ENCODE assay signal across 9 cellular contexts in genomic region chr1:167455786-167456446, GRCh38.
DNase-seq lines count a peak whose midpoint lies in the region; ATAC-seq, FAIRE-seq and TF ChIP-seq lines count a peak whose summit lies in the region.
"Had no signal": no experiment of that assay in that cellular context is flagged by ENCODE, and none has a peak within 500 bp of the region (broad histone marks: within the 10 kb centered on the region; RNA-seq: fewer than 3 reads in every experiment).

No MANE protein-coding gene starts in this region.

- H3K4me1 Mint-ChIP-seq in stimulated activated naive CD8-positive, alpha-beta T cell treated with anti-CD3 and anti-CD28 coated beads, Interleukin-15, Interleukin-2, amounts not matched to agents 100 ng/mL and 50 ng/mL, for 24 hours (ENCODE audit: low read depth) = peaks cover 73% of the 10 kb centered on the region

- in situ Hi-C loops in HepG2 (cut with HindIII; ENCODE audit: extremely low pct_ligation_motif_present, low pct_unique_long_range_greater_than_20kb) = no loop called here

- H3K4me3 Mint-ChIP-seq in stimulated activated naive CD8-positive, alpha-beta T cell treated with anti-CD3 and anti-CD28 coated beads, Interleukin-15, Interleukin-2, amounts not matched to agents 100 ng/mL and 50 ng/mL, for 24 hours = peak overlapping the region; percentile 81

- WGBS in HepG2 (ENCODE audit: low lambda C conversion rate) = 33% methylated on average over 7 of the region's 23 CpGs

- H3K27me3 Mint-ChIP-seq in stimulated activated naive CD8-positive, alpha-beta T cell treated with anti-CD3 and anti-CD28 coated beads, Interleukin-15, Interleukin-2, amounts not matched to agents 100 ng/mL and 50 ng/mL, for 24 hours = no peaks in the 10 kb centered on the region

- H3K9me3 ChIP-seq in HepG2 (ENCODE audit: low read length) = no peaks in the 10 kb centered on the region

- H3K27ac Mint-ChIP-seq in stimulated activated naive CD8-positive, alpha-beta T cell treated with anti-CD3 and anti-CD28 coated beads, Interleukin-15, Interleukin-2, amounts not matched to agents 100 ng/mL and 50 ng/mL, for 24 hours = peak overlapping the region; percentile 87

- BruUV-seq in HepG2 (replicated peaks; lab: Mats Ljungman, UMichigan) = no TSS peak

- peaks cover 31% of the 10 kb centered on the region for H3K36me3 Mint-ChIP-seq in stimulated activated naive CD8-positive, alpha-beta T cell treated with anti-CD3 and anti-CD28 coated beads, Interleukin-15, Interleukin-2, amounts not matched to agents 100 ng/mL and 50 ng/mL, for 24 hours (ENCODE audit: low read depth)

- H3K4me1 ChIP-seq in HepG2 (ENCODE audit: insufficient read depth, low read length) = peaks cover 6% of the 10 kb centered on the region

- H3K4me2 ChIP-seq in HepG2 (ENCODE audit: low read depth, low read length) = peak overlapping the region; percentile 90

- no peak for TF ChIP-seq RAD21 in HepG2 (CRISPR knock-in tag; IDR thresholded peaks at IDR 0.05)

- TF ChIP-seq EP300 in HepG2 (IDR thresholded peaks at IDR 0.05; ENCODE audit: low read depth in 2 of 2, low read length in 2 of 2) (no peak), HepG2 (CRISPR knock-in tag; IDR thresholded peaks at IDR 0.05; ENCODE audit: borderline replicate concordance) (no peak)

- H3K4me3 ChIP-seq in choroid plexus epithelial cell (ENCODE audit: low read depth, low read length) = peak overlapping the region; percentile 72
- peak overlapping the region; percentile 66 to 79 (median 68) for H3K4me3 ChIP-seq in HepG2 (replicated peaks in 1 of 3; ENCODE audit: insufficient read depth in 1 of 3, low read depth in 2 of 3, low read length in 3 of 3)

- no peaks in the 10 kb centered on the region for H3K36me3 ChIP-seq in HepG2 (replicated peaks in 1 of 2; ENCODE audit: control insufficient read depth in 1 of 2, insufficient read depth in 2 of 2, low read length in 2 of 2)

- H4K20me1 ChIP-seq in HepG2 (ENCODE audit: insufficient read depth, low read length) = no peaks in the 10 kb centered on the region

- POLR2A ChIA-PET in HepG2 (lab: Yijun Ruan, JAX) = no interaction called here

- no peak overlapping the region for H2AFZ ChIP-seq in HepG2 (ENCODE audit: low read length)

- ATAC-seq in HG02571 (IDR thresholded peaks at IDR 0.05; ENCODE audit: unreplicated experiment) (peak; percentile 38), HepG2 (peak; percentile 63)

- no peak overlapping the region for H3K27ac ChIP-seq in HepG2 (ENCODE audit: extremely low read length, insufficient read depth, low read length)

- H3K9me3 Mint-ChIP-seq in stimulated activated naive CD8-positive, alpha-beta T cell treated with anti-CD3 and anti-CD28 coated beads, Interleukin-15, Interleukin-2, amounts not matched to agents 100 ng/mL and 50 ng/mL, for 24 hours = no peaks in the 10 kb centered on the region

- CTCF ChIA-PET in HepG2 (lab: Yijun Ruan, JAX; ENCODE audit: low intra/inter-chr PET ratio, low total read pairs) = no interaction called here

- DNase-seq in NCI-H510A treated with DMSO at 0.1 percent for 48 hours (lab: John Stamatoyannopoulos, UW) = peak; percentile 29
- DNase-seq in NCI-H510A (lab: John Stamatoyannopoulos, UW) = no peak
- DNase-seq in RPMI7951 (ENCODE audit: low read depth) = peak; percentile 40
- peak; percentile 7 for DNase-seq in choroid plexus epithelial cell (ENCODE audit: low read depth)
- DNase-seq in HepG2 (ENCODE audit: low spot score) = no peak
- no peak for DNase-seq in HuH-7 (ENCODE audit: low spot score)

- no peak overlapping the region for H3K9ac ChIP-seq in HepG2 (ENCODE audit: insufficient read depth, low read depth, low read length)

- TF ChIP-seq CTCF in choroid plexus epithelial cell (conservative IDR thresholded peaks at IDR 0.05; ENCODE audit: low read depth, low read length) (no peak), HepG2 (CRISPR knock-in tag; IDR thresholded peaks at IDR 0.05) (no peak)

- intact Hi-C loops in HepG2 (cut with micrococcal nuclease; ENCODE audit: unreplicated experiment) = loop anchor here (5.0 kb wide), 1 partner anchor 389 kb away; no protein-coding TSS in a partner anchor

- H3K79me2 ChIP-seq in HepG2 (ENCODE audit: insufficient read depth, low read length) = no peaks in the 10 kb centered on the region

- peaks cover 7 to 53% of the 10 kb centered on the region in 2 experiments for H3K27me3 ChIP-seq in HepG2 (ENCODE audit: control insufficient read depth in 1 of 2, insufficient read depth in 2 of 2, low read length in 2 of 2)

- FAIRE-seq in HepG2 (lab: Jason Lieb, UNC) = no peak
- FAIRE-seq: G401.6 had no signal

- TF ChIP-seq POLR2A in HepG2 (IDR thresholded peaks at IDR 0.05; ENCODE audit: insufficient read depth in 1 of 2, low read depth in 2 of 2, low read length in 2 of 2) = no peak

TF ChIP-seq in HepG2, 621 proteins besides CTCF, POLR2A, EP300 and RAD21:
- no peak for TF ChIP-seq SNAPC5 (CRISPR knock-in tag; IDR thresholded peaks at IDR 0.05; ENCODE audit: borderline replicate concordance)
- TF ChIP-seq ELF3 (CRISPR knock-in tag; IDR thresholded peaks at IDR 0.05) = no peak
- no peak for TF ChIP-seq TCF7 (IDR thresholded peaks at IDR 0.05; ENCODE audit: low read depth)
- TF ChIP-seq ZNF7 (CRISPR knock-in tag; IDR thresholded peaks at IDR 0.05) = no peak
- no peak for TF ChIP-seq ZBTB10 (CRISPR knock-in tag; IDR thresholded peaks at IDR 0.05; ENCODE audit: borderline replicate concordance)
- TF ChIP-seq PAX8 (CRISPR knock-in tag; IDR thresholded peaks at IDR 0.05; ENCODE audit: borderline replicate concordance) = no peak
- no peak for TF ChIP-seq ZNF891 (CRISPR knock-in tag; IDR thresholded peaks at IDR 0.05)
- no peak for TF ChIP-seq SRSF9 (IDR thresholded peaks at IDR 0.05; ENCODE audit: borderline replicate concordance, insufficient read depth, low read depth, low read length, poor library complexity, severe bottlenecking)
- TF ChIP-seq NKX3-1 (CRISPR knock-in tag; IDR thresholded peaks at IDR 0.05) = no peak
- no peak for TF ChIP-seq HDAC2 (CRISPR knock-in tag; IDR thresholded peaks at IDR 0.05)
- TF ChIP-seq ZNF460 (CRISPR knock-in tag; IDR thresholded peaks at IDR 0.05; ENCODE audit: borderline replicate concordance) = no peak
- TF ChIP-seq ZNF512B (CRISPR knock-in tag; IDR thresholded peaks at IDR 0.05; ENCODE audit: borderline replicate concordance) = no peak
- TF ChIP-seq ZNF224 (CRISPR knock-in tag; IDR thresholded peaks at IDR 0.05) = no peak

Comparison
In these comparisons a context has a peak if more than half of its experiments do, and no peak if none do; other contexts are left out.
1. DNase-seq: peak in NCI-H510A treated with DMSO at 0.1 percent for 48 hours (single experiment), RPMI7951 (single experiment) and choroid plexus epithelial cell (single experiment); none in NCI-H510A (single experiment), HepG2 (single experiment) and HuH-7 (single experiment).